Comparison of ENCODE assay signal across 12 cellular contexts in the genomic region with DNA sequence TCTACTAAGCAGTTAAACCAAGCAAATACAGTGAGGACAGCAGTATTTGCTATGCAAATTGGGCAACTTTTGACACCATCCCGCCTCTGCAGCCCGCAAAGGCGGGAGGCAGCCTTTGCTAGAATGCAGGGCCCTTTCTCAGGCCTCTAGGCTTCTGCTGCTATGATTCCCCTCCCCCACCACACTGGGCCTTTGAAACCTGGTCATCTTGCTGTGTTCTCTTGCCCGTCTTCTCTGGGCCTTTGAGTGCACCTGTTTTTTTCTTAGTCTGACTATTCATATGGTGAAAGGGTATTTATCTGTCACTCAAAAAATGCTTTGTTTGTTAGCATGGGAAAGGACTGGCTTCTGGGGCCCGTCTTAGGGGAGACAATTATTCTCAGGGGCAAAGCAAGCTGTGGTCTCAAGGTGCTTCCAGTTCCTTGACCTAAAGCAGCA.
DNase-seq lines count a peak whose midpoint lies in the region; ATAC-seq and TF ChIP-seq lines count a peak whose summit lies in the region.
"Had no signal": no experiment of that assay in that cellular context is flagged by ENCODE, and none has a peak within 500 bp of the region (broad histone marks: within the 10 kb centered on the region; RNA-seq: fewer than 3 reads in every experiment).

No MANE protein-coding gene starts in this region.

- no peak for TF ChIP-seq CTCF in glutamatergic neuron (IDR thresholded peaks at IDR 0.05; ENCODE audit: partially characterized antibody, unreplicated experiment)
- TF ChIP-seq CTCF in body of pancreas (IDR thresholded peaks at IDR 0.05), result no peak

- no peak overlapping the region for H3K4me3 Mint-ChIP-seq in glutamatergic neuron (ENCODE audit: unreplicated experiment)
- H3K4me3 Mint-ChIP-seq: activated T-cell treated with anti-CD3 and anti-CD28 coated beads, Interleukin-2, amount 50 U/mL, for 4 hours; natural killer cell treated with Interleukin-12 subunit alpha and Interleukin-12 subunit beta and Interleukin-15 and Interleukin-18, amount 100 ng/mL, for 72 hours had no signal

- no peak overlapping the region for H3K27ac ChIP-seq in body of pancreas

- peak; percentile 89 for ATAC-seq in GM18498 (IDR thresholded peaks at IDR 0.05; ENCODE audit: unreplicated experiment)
- peak; percentile 64 for ATAC-seq in GM21515 (IDR thresholded peaks at IDR 0.05; ENCODE audit: unreplicated experiment)
- ATAC-seq in HG03159 (IDR thresholded peaks at IDR 0.05; ENCODE audit: unreplicated experiment), result peak; percentile 69
- ATAC-seq in body of pancreas, result no peak
- ATAC-seq: activated T-cell treated with anti-CD3 and anti-CD28 coated beads, Interleukin-2, amount 50 U/mL, for 4 hours; natural killer cell treated with Interleukin-12 subunit alpha and Interleukin-12 subunit beta and Interleukin-15 and Interleukin-18, amount 100 ng/mL, for 72 hours had no signal

- H3K9me3 ChIP-seq in body of pancreas, result no peaks in the 10 kb centered on the region

- H3K27me3 Mint-ChIP-seq in glutamatergic neuron (ENCODE audit: unreplicated experiment), result peaks cover 6% of the 10 kb centered on the region

- peak; percentile 36 for DNase-seq in glutamatergic neuron
- DNase-seq in Ammon's horn (ENCODE audit: low spot score), result no peak
- no peak for DNase-seq in activated naive CD4-positive, alpha-beta T cell treated with anti-CD3 and anti-CD28 coated beads, Interleukin-2, amount 50 U/mL, for 16 hours
- no peak for DNase-seq in body of pancreas
- DNase-seq in NCI-H2196 treated with DMSO at 0.1 percent for 48 hours (lab: John Stamatoyannopoulos, UW; ENCODE audit: unreplicated experiment), result no peak
- DNase-seq: activated T-cell treated with anti-CD3 and anti-CD28 coated beads, Interleukin-2, amount 50 U/mL, for 4 hours; NCI-H2029 had no signal

- no peaks in the 10 kb centered on the region for H3K36me3 ChIP-seq in body of pancreas (replicated peaks in 1 of 2; ENCODE audit: insufficient read depth in 1 of 2, low read depth in 2 of 2)

- H3K4me1 Mint-ChIP-seq in glutamatergic neuron (ENCODE audit: low read depth, unreplicated experiment), result peaks cover 47% of the 10 kb centered on the region

- peaks cover 5% of the 10 kb centered on the region for H3K9me3 Mint-ChIP-seq in glutamatergic neuron (ENCODE audit: unreplicated experiment)
- H3K9me3 Mint-ChIP-seq: activated T-cell treated with anti-CD3 and anti-CD28 coated beads, Interleukin-2, amount 50 U/mL, for 4 hours had no signal

- H3K27ac Mint-ChIP-seq in glutamatergic neuron (ENCODE audit: unreplicated experiment), result no peak overlapping the region
- H3K27ac Mint-ChIP-seq: IgD-negative memory B cell; natural killer cell treated with Interleukin-12 subunit alpha and Interleukin-12 subunit beta and Interleukin-15 and Interleukin-18, amount 100 ng/mL, for 72 hours had no signal

- TF ChIP-seq POLR2A in body of pancreas (IDR thresholded peaks at IDR 0.05), result no peak

- WGBS in body of pancreas, 2 donors, result 57 to 71% methylated on average over 5 of the region's 5 CpGs

- no peaks in the 10 kb centered on the region for H3K27me3 ChIP-seq in body of pancreas

- intact Hi-C loops in body of pancreas (cut with DNase I), result no loop called here

- peaks cover 6% of the 10 kb centered on the region for H3K36me3 Mint-ChIP-seq in glutamatergic neuron (ENCODE audit: unreplicated experiment)
- H3K36me3 Mint-ChIP-seq: natural killer cell treated with Interleukin-12 subunit alpha and Interleukin-12 subunit beta and Interleukin-15 and Interleukin-18, amount 100 ng/mL, for 72 hours had no signal

- no peaks in the 10 kb centered on the region for H3K4me1 ChIP-seq in body of pancreas

- H3K4me3 ChIP-seq in body of pancreas, result no peak overlapping the region
